26 cellular contexts compared by ENCODE assay signal in genomic region chr2:113915067-113915819, GRCh38. TPM values are rescaled to one million over a fixed set of nuclear protein-coding genes. Genes with fewer than 3 reads are reported as not detected.
DNase-seq lines count a peak whose midpoint lies in the region; ATAC-seq, FAIRE-seq and TF ChIP-seq lines count a peak whose summit lies in the region.
"Had no signal": no experiment of that assay in that cellular context is flagged by ENCODE, and none has a peak within 500 bp of the region (broad histone marks: within the 10 kb centered on the region; RNA-seq: fewer than 3 reads in every experiment).

No MANE protein-coding gene starts in this region.

- H2AFZ ChIP-seq in astrocyte (ENCODE audit: low read depth, low read length), result no peak overlapping the region
- H2AFZ ChIP-seq: GM23248 had no signal

- H3K9ac ChIP-seq in astrocyte (ENCODE audit: low read length), result no peak overlapping the region
- H3K9ac ChIP-seq: GM23248 had no signal

- peaks cover 96% of the 10 kb centered on the region for H4K20me1 ChIP-seq in astrocyte (ENCODE audit: insufficient read depth, low read length)

- TF ChIP-seq CTCF in astrocyte (IDR thresholded peaks at IDR 0.05; ENCODE audit: insufficient read depth, low read depth, low read length), result no peak
- no peak for TF ChIP-seq CTCF in neural crest cell (conservative IDR thresholded peaks at IDR 0.05)

- no peak for TF ChIP-seq POLR2A in GM12891 (IDR thresholded peaks at IDR 0.05; ENCODE audit: low read depth, low read length)

- no peaks in the 10 kb centered on the region for H3K27me3 ChIP-seq in astrocyte (ENCODE audit: insufficient read depth, low read length)
- H3K27me3 ChIP-seq: gastroesophageal sphincter, left lung, right atrium auricular region had no signal

- CTCF ChIA-PET in activated naive CD4-positive, alpha-beta T cell treated with anti-CD3 and anti-CD28 coated beads, Interleukin-2, amount 10 ng/mL, durations not matched to agents 7 days and 5 days (lab: Charles Lee), result interaction anchor here (1.0 kb wide), 1 partner anchor 21 kb away, joined by 3 read pairs; no protein-coding TSS in a partner anchor

- no peak overlapping the region for H3K27ac ChIP-seq in astrocyte (ENCODE audit: low read depth, low read length)
- H3K27ac ChIP-seq: gastroesophageal sphincter, GM23248, left lung, right atrium auricular region had no signal

- peaks cover 36% of the 10 kb centered on the region for H3K4me1 Mint-ChIP-seq in activated naive CD4-positive, alpha-beta T cell treated with anti-CD3 and anti-CD28 coated beads, Interleukin-2, amount 10 ng/mL, durations not matched to agents 7 days and 5 days
- H3K4me1 Mint-ChIP-seq in astrocyte (ENCODE audit: low read depth, unreplicated experiment), result peaks cover 17% of the 10 kb centered on the region
- H3K4me1 Mint-ChIP-seq in neural crest cell, result peaks cover 9% of the 10 kb centered on the region

- H3K4me3 ChIP-seq in astrocyte (ENCODE audit: insufficient read depth, low read depth, low read length), result no peak overlapping the region
- H3K4me3 ChIP-seq: gastroesophageal sphincter, GM23248, left lung, right atrium auricular region had no signal

- FAIRE-seq in GM12891 (lab: Jason Lieb, UNC) (peak; percentile 74), astrocyte (lab: Jason Lieb, UNC) (peak; percentile 13)

- DNase-seq in activated naive CD4-positive, alpha-beta T cell treated with anti-CD3 and anti-CD28 coated beads, Interleukin-2, amount 10 ng/mL, durations not matched to agents 7 days and 5 days, result no peak
- DNase-seq in activated naive CD4-positive, alpha-beta T cell (lab: John Stamatoyannopoulos, UW), result no peak
- DNase-seq in GM12891 (ENCODE audit: insufficient read length, low spot score), result no peak
- no peak for DNase-seq in astrocyte (ENCODE audit: low read depth)
- no peak for DNase-seq in neural crest cell (ENCODE audit: low read depth, low spot score)
- DNase-seq in retina, result no peak
- DNase-seq: ACHN; activated CD4-positive, alpha-beta T cell treated with anti-CD3 and anti-CD28 coated beads for 4 hours; activated CD8-positive, alpha-beta memory T cell treated with anti-CD3 and anti-CD28 coated beads, Interleukin-2, amount 10 ng/mL, durations not matched to agents 7 days and 5 days; Calu3; DND-41; GM23248; hypothalamus; left lung; mesendoderm; NCI-H1105; NCI-H187 treated with DMSO at 0.1 percent for 48 hours; NCI-H526; Right ventricle myocardium superior; stimulated activated CD4-positive, alpha-beta T cell treated with anti-CD3 and anti-CD28 coated beads, Interleukin-2, amount 100 ng/mL, for 24 hours had no signal

- no peak overlapping the region for H3K4me2 ChIP-seq in astrocyte (ENCODE audit: low read length)

- H3K79me2 ChIP-seq in astrocyte (ENCODE audit: insufficient read depth, low read length), result peaks cover 100% of the 10 kb centered on the region

- no peak overlapping the region for H3K4me3 Mint-ChIP-seq in activated naive CD4-positive, alpha-beta T cell treated with anti-CD3 and anti-CD28 coated beads, Interleukin-2, amount 10 ng/mL, durations not matched to agents 7 days and 5 days
- H3K4me3 Mint-ChIP-seq in astrocyte (ENCODE audit: unreplicated experiment) (no peak overlapping the region), neural crest cell (no peak overlapping the region)
- H3K4me3 Mint-ChIP-seq: activated CD8-positive, alpha-beta memory T cell treated with anti-CD3 and anti-CD28 coated beads, Interleukin-2, amount 10 ng/mL, durations not matched to agents 7 days and 5 days; central memory CD8-positive, alpha-beta T cell; T-helper 2 cell treated with Interferon-gamma antibody and Interleukin-4, amounts not matched to agents 5 μg/mL and 100 μg/mL, for 36 hours had no signal

- H3K27ac Mint-ChIP-seq in activated naive CD4-positive, alpha-beta T cell treated with anti-CD3 and anti-CD28 coated beads, Interleukin-2, amount 10 ng/mL, durations not matched to agents 7 days and 5 days, result peak overlapping the region; percentile 8
- H3K27ac Mint-ChIP-seq in astrocyte (ENCODE audit: unreplicated experiment) (no peak overlapping the region), neural crest cell (ENCODE audit: unreplicated experiment) (peak overlapping the region; percentile 68)
- H3K27ac Mint-ChIP-seq: activated CD8-positive, alpha-beta memory T cell treated with anti-CD3 and anti-CD28 coated beads, Interleukin-2, amount 10 ng/mL, durations not matched to agents 7 days and 5 days; T-helper 2 cell treated with Interferon-gamma antibody and Interleukin-4, amounts not matched to agents 5 μg/mL and 100 μg/mL, for 36 hours had no signal

- peaks cover 58% of the 10 kb centered on the region for H3K36me3 Mint-ChIP-seq in activated naive CD4-positive, alpha-beta T cell treated with anti-CD3 and anti-CD28 coated beads, Interleukin-2, amount 10 ng/mL, durations not matched to agents 7 days and 5 days
- H3K36me3 Mint-ChIP-seq in astrocyte (ENCODE audit: low read depth, unreplicated experiment) (peaks cover 11% of the 10 kb centered on the region), neural crest cell (ENCODE audit: low read depth) (peaks cover 6% of the 10 kb centered on the region)

- H3K9me3 ChIP-seq in astrocyte (ENCODE audit: insufficient read depth, low read depth, low read length), result no peaks in the 10 kb centered on the region
- H3K9me3 ChIP-seq: gastroesophageal sphincter, left lung, right atrium auricular region had no signal

- ATAC-seq in GM18861 (IDR thresholded peaks at IDR 0.05; ENCODE audit: unreplicated experiment) (no peak), HG03432 (IDR thresholded peaks at IDR 0.05; ENCODE audit: unreplicated experiment) (no peak)
- ATAC-seq: activated CD8-positive, alpha-beta memory T cell treated with anti-CD3 and anti-CD28 coated beads, Interleukin-2, amount 10 ng/mL, durations not matched to agents 7 days and 5 days; gastroesophageal sphincter; left lung had no signal

- no peaks in the 10 kb centered on the region for H3K27me3 Mint-ChIP-seq in activated naive CD4-positive, alpha-beta T cell treated with anti-CD3 and anti-CD28 coated beads, Interleukin-2, amount 10 ng/mL, durations not matched to agents 7 days and 5 days
- H3K27me3 Mint-ChIP-seq in astrocyte (ENCODE audit: low read depth, unreplicated experiment) (no peaks in the 10 kb centered on the region), neural crest cell (ENCODE audit: low read depth) (no peaks in the 10 kb centered on the region)
- H3K27me3 Mint-ChIP-seq: activated CD8-positive, alpha-beta memory T cell treated with anti-CD3 and anti-CD28 coated beads, Interleukin-2, amount 10 ng/mL, durations not matched to agents 7 days and 5 days; central memory CD8-positive, alpha-beta T cell had no signal

- H3K9me3 Mint-ChIP-seq in activated naive CD4-positive, alpha-beta T cell treated with anti-CD3 and anti-CD28 coated beads, Interleukin-2, amount 10 ng/mL, durations not matched to agents 7 days and 5 days, result no peaks in the 10 kb centered on the region
- no peaks in the 10 kb centered on the region for H3K9me3 Mint-ChIP-seq in astrocyte (ENCODE audit: unreplicated experiment)
- peaks cover 3% of the 10 kb centered on the region for H3K9me3 Mint-ChIP-seq in neural crest cell
- H3K9me3 Mint-ChIP-seq: central memory CD8-positive, alpha-beta T cell; T-helper 2 cell treated with Interferon-gamma antibody and Interleukin-4, amounts not matched to agents 5 μg/mL and 100 μg/mL, for 36 hours had no signal

- no peaks in the 10 kb centered on the region for H3K4me1 ChIP-seq in astrocyte (ENCODE audit: insufficient read depth, low read length)

- H3K36me3 ChIP-seq in astrocyte (ENCODE audit: insufficient read depth, low read length), result peaks cover 41% of the 10 kb centered on the region

TF ChIP-seq in GM12891, 5 proteins besides CTCF, POLR2A, EP300 and RAD21:
- TF ChIP-seq PAX5 (IDR thresholded peaks at IDR 0.05; ENCODE audit: insufficient read depth, low read length, severe bottlenecking) (no peak), SPI1 (IDR thresholded peaks at IDR 0.05; ENCODE audit: low read depth, low read length) (no peak), POLR2AphosphoS5 (IDR thresholded peaks at IDR 0.05; ENCODE audit: low read depth, low read length) (no peak), POU2F2 (IDR thresholded peaks at IDR 0.05; ENCODE audit: low read depth, low read length) (no peak), TAF1 (IDR thresholded peaks at IDR 0.05; ENCODE audit: low read depth, low read length) (no peak)
TF ChIP-seq in GM12891: peak in this region for 0.

RNA-seq across cellular contexts. Expression of gene ACTR3, which starts 25.4 kb away (rescaled TPM):
- polyA plus RNA-seq in GM12891 (2012; ENCODE audit: low read depth, missing spikeins), result 288 TPM
- total RNA-seq in astrocyte (488 and 495 TPM in 2 replicates), neural crest cell (172 and 173 TPM in 2 replicates)
